Comparison of ENCODE assay signal across 12 cellular contexts in genomic region chr10:3293536-3294431, GRCh38.
A peak's percentile ranks its signal among the peaks of the same experiment; 100 is the strongest.
DNase-seq lines count a peak whose midpoint lies in the region; TF ChIP-seq lines count a peak whose summit lies in the region.
"Had no signal": no experiment of that assay in that cellular context is flagged by ENCODE, and none has a peak within 500 bp of the region (broad histone marks: within the 10 kb centered on the region; RNA-seq: fewer than 3 reads in every experiment).

No MANE protein-coding gene starts in this region.

- H3K27me3 ChIP-seq in skeletal muscle satellite cell (ENCODE audit: control insufficient read depth, insufficient read depth, low read length) (peaks cover 44% of the 10 kb centered on the region), BE2C (no peaks in the 10 kb centered on the region)
- H3K27me3 ChIP-seq: ovary, upper lobe of left lung had no signal

- H3K4me3 ChIP-seq in skeletal muscle satellite cell (ENCODE audit: low read length) (peak overlapping the region; percentile 52), BE2C (ENCODE audit: low read depth, low read length) (no peak overlapping the region)
- H3K4me3 ChIP-seq: ovary, upper lobe of left lung had no signal

- H3K4me1 ChIP-seq in skeletal muscle satellite cell (ENCODE audit: control insufficient read depth, insufficient read depth, low read length), result peaks cover 11% of the 10 kb centered on the region
- H3K4me1 ChIP-seq in BE2C, result no peaks in the 10 kb centered on the region
- H3K4me1 ChIP-seq: upper lobe of left lung had no signal

- H3K9me3 ChIP-seq in skeletal muscle satellite cell (replicated peaks; ENCODE audit: low read length) (no peaks in the 10 kb centered on the region), BE2C (no peaks in the 10 kb centered on the region)
- H3K9me3 ChIP-seq: ovary, upper lobe of left lung had no signal

- peak overlapping the region; percentile 53 for H3K4me2 ChIP-seq in skeletal muscle satellite cell (ENCODE audit: low read length)

- H3K9ac ChIP-seq in skeletal muscle satellite cell (ENCODE audit: low read depth, low read length), result no peak overlapping the region

- no peak for TF ChIP-seq CTCF in BE2C (IDR thresholded peaks at IDR 0.05; ENCODE audit: low read depth, low read length)

- DNase-seq in GM04504 (ENCODE audit: low read depth) (peak; percentile 50), astrocyte of the hippocampus (ENCODE audit: low read depth, low spot score) (peak; percentile 33), iris pigment epithelial cell (ENCODE audit: low read depth) (peak; percentile 33), NCI-H1105 treated with DMSO at 0.1 percent for 48 hours (lab: John Stamatoyannopoulos, UW) (no peak), BE2C (no peak)
- DNase-seq in activated CD4-positive, alpha-beta T cell treated with anti-CD3 and anti-CD28 coated beads for 48 hours, result no peak
- DNase-seq in activated effector memory CD4-positive, alpha-beta T cell treated with Interleukin-2 at 50 U/mL for 16 hours, result no peak
- DNase-seq: activated B cell treated with CpG ODN at 0.5 μM for 24 hours, NCI-H446 treated with DMSO at 0.1 percent for 48 hours, ovary had no signal

- no peaks in the 10 kb centered on the region for H3K36me3 ChIP-seq in skeletal muscle satellite cell (ENCODE audit: insufficient read depth, low read length)
- no peaks in the 10 kb centered on the region for H3K36me3 ChIP-seq in BE2C
- H3K36me3 ChIP-seq: ovary, upper lobe of left lung had no signal

Comparison
In these comparisons a context has a peak if more than half of its experiments do, and no peak if none do; other contexts are left out.
1. DNase-seq: peak in GM04504 (single experiment), astrocyte of the hippocampus (single experiment) and iris pigment epithelial cell (single experiment); none in NCI-H1105 treated with DMSO at 0.1 percent for 48 hours (single experiment), activated CD4-positive, alpha-beta T cell treated with anti-CD3 and anti-CD28 coated beads for 48 hours (single experiment), BE2C (single experiment) and activated effector memory CD4-positive, alpha-beta T cell treated with Interleukin-2 at 50 U/mL for 16 hours (single experiment).